In the genomic region with DNA sequence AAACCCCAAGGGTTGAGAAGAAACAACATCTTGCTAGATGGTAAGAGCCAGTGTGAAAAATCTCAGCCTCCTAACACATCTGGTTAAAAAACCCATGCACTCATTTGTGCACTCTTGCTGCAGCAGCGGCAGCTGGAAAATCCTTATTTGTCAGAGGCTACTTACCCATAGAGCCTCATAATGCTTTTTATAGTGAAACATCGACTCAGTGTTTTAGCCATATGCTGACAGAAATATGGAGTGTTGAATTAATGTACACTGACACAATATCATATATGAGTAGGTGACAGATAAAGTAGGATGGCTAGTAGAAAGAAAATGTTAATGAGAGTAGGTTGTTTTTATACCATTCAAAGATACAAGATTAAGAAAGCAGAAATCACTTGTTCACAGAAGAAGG, we compare ENCODE assay signal across 16 cellular contexts.
"Had no signal": no experiment of that assay in that cellular context is flagged by ENCODE, and none has a peak within 500 bp of the region (broad histone marks: within the 10 kb centered on the region; RNA-seq: fewer than 3 reads in every experiment).

No MANE protein-coding gene starts in this region.

- H3K9me3 ChIP-seq: psoas muscle, right lobe of liver, testis, tibial nerve, upper lobe of right lung, vagina had no signal

- ATAC-seq: esophagus mucosa; left lobe of liver; psoas muscle; right lobe of liver; stimulated activated naive B cell treated with anti-CD40 and anti-IgM and Interleukin-4, amounts not matched to agents 10 μg/mL and 1 μg/mL and 100 μg/mL, for 72 hours; stimulated activated naive CD8-positive, alpha-beta T cell treated with anti-CD3 and anti-CD28 coated beads, Interleukin-15, amount 100 ng/mL, for 72 hours; upper lobe of right lung had no signal

- H3K27me3 ChIP-seq: right lobe of liver, testis, tibial nerve, upper lobe of right lung, vagina had no signal

- H3K4me3 Mint-ChIP-seq: mesothelial cell of epicardium; nephron; stimulated activated naive B cell treated with anti-CD40 and anti-IgM and Interleukin-4, amounts not matched to agents 10 μg/mL and 1 μg/mL and 100 μg/mL, for 72 hours; stimulated activated naive CD8-positive, alpha-beta T cell treated with anti-CD3 and anti-CD28 coated beads, Interleukin-15, amount 100 ng/mL, for 72 hours had no signal

- H3K36me3 ChIP-seq: right lobe of liver, tibial nerve, upper lobe of right lung, vagina had no signal

- H3K4me3 ChIP-seq: psoas muscle, right lobe of liver, testis, tibial nerve, upper lobe of right lung, vagina had no signal

- H3K27ac Mint-ChIP-seq: mesothelial cell of epicardium; nephron; stimulated activated naive B cell treated with anti-CD40 and anti-IgM and Interleukin-4, amounts not matched to agents 10 μg/mL and 1 μg/mL and 100 μg/mL, for 72 hours; stimulated activated naive CD8-positive, alpha-beta T cell treated with anti-CD3 and anti-CD28 coated beads, Interleukin-15, amount 100 ng/mL, for 72 hours had no signal

- H3K4me1 ChIP-seq: psoas muscle, right lobe of liver had no signal

- H3K36me3 Mint-ChIP-seq: mesothelial cell of epicardium had no signal

- H3K27ac ChIP-seq: psoas muscle, right lobe of liver, testis, tibial nerve, upper lobe of right lung, vagina had no signal

- DNase-seq: effector memory CD4-positive, alpha-beta T cell; islet precursor cell; mammary epithelial cell; psoas muscle; retina; right lobe of liver; stimulated activated naive B cell treated with anti-CD40 and anti-IgM and Interleukin-4, amounts not matched to agents 10 μg/mL and 1 μg/mL and 100 μg/mL, for 72 hours; stimulated activated naive CD8-positive, alpha-beta T cell treated with anti-CD3 and anti-CD28 coated beads, Interleukin-15, amount 100 ng/mL, for 72 hours; testis; upper lobe of right lung had no signal

- H3K9me3 Mint-ChIP-seq: mesothelial cell of epicardium; nephron; stimulated activated naive B cell treated with anti-CD40 and anti-IgM and Interleukin-4, amounts not matched to agents 10 μg/mL and 1 μg/mL and 100 μg/mL, for 72 hours; stimulated activated naive CD8-positive, alpha-beta T cell treated with anti-CD3 and anti-CD28 coated beads, Interleukin-15, amount 100 ng/mL, for 72 hours had no signal

- H3K27me3 Mint-ChIP-seq: stimulated activated naive B cell treated with anti-CD40 and anti-IgM and Interleukin-4, amounts not matched to agents 10 μg/mL and 1 μg/mL and 100 μg/mL, for 72 hours; stimulated activated naive CD8-positive, alpha-beta T cell treated with anti-CD3 and anti-CD28 coated beads, Interleukin-15, amount 100 ng/mL, for 72 hours had no signal
